Comparison of ENCODE assay signal across 8 cellular contexts in genomic region chr17:70622382-70623260, GRCh38.
DNase-seq lines count a peak whose midpoint lies in the region; ATAC-seq and TF ChIP-seq lines count a peak whose summit lies in the region.

No MANE protein-coding gene starts in this region.

- H3K36me3 ChIP-seq in psoas muscle (ENCODE audit: insufficient read depth in 1 of 2, low read depth in 1 of 2) = no peaks in the 10 kb centered on the region

- intact Hi-C loops in psoas muscle (cut with DNase I) = loop anchor here (1.0 to 10.0 kb wide), 4 partner anchors 438 to 1096 kb away; no protein-coding TSS in a partner anchor

- DNase-seq in NCI-H1436 (lab: John Stamatoyannopoulos, UW) = peak; percentile 51
- DNase-seq in NCI-H1436 treated with DMSO at 0.1 percent for 48 hours (lab: John Stamatoyannopoulos, UW) = no peak
- peak; percentile 57 for DNase-seq in NAMALWA (ENCODE audit: low spot score)
- peak in 1 of 34 experiments; percentile 1 for DNase-seq in T-cell
- DNase-seq in glomerular visceral epithelial cell (ENCODE audit: extremely low spot score) = peak; percentile 45
- DNase-seq in psoas muscle = peak; percentile 25 to 62

- no peaks in the 10 kb centered on the region for H3K27me3 ChIP-seq in psoas muscle (ENCODE audit: insufficient read depth in 3 of 3, low read length in 2 of 3)

- peaks cover 0 to 4% (median 0%) of the 10 kb centered on the region in 3 donors for H3K9me3 Mint-ChIP-seq in T-cell

- ATAC-seq in T-cell (replicated peaks in 1 of 4) = peak in 1 of 4 experiments; percentile 31
- ATAC-seq in psoas muscle = peak; percentile 57 to 83 (median 68)
- no peak for ATAC-seq in GM21515 (IDR thresholded peaks at IDR 0.05; ENCODE audit: unreplicated experiment)
- no peak for ATAC-seq in HG02610 (IDR thresholded peaks at IDR 0.05; ENCODE audit: unreplicated experiment)

- H3K4me3 ChIP-seq in psoas muscle = peak overlapping the region; percentile 24

- H3K4me1 Mint-ChIP-seq in T-cell = peaks cover 0 to 4% (median 0%) of the 10 kb centered on the region in 3 donors

- POLR2A ChIA-PET in T-cell (lab: Charles Lee) = interaction anchor here in 1 of 2 donors (0.6 kb wide), 1 partner anchor 1145 kb away, joined by 7 read pairs; no protein-coding TSS in a partner anchor

- peak; percentile 42 for TF ChIP-seq CTCF in psoas muscle (IDR thresholded peaks at IDR 0.05)

- CTCF ChIA-PET in T-cell (lab: Charles Lee) = no interaction called here

- H3K27me3 Mint-ChIP-seq in T-cell = peaks cover 0 to under 1% of the 10 kb centered on the region in 2 donors

- no peak overlapping the region for H3K27ac ChIP-seq in psoas muscle

- no peak overlapping the region for H3K27ac Mint-ChIP-seq in T-cell

- WGBS in psoas muscle, 3 donors = 48 to 55% (median 50%) methylated on average over 12 of the region's 12 CpGs

- no peaks in the 10 kb centered on the region for H3K36me3 Mint-ChIP-seq in T-cell

- H3K4me3 Mint-ChIP-seq in T-cell = peak overlapping the region in 2 of 3 donors; percentile 3 to 5

- peaks cover 4% of the 10 kb centered on the region for H3K4me1 ChIP-seq in psoas muscle

- H3K9me3 ChIP-seq in psoas muscle = no peaks in the 10 kb centered on the region

Comparison
In these comparisons a context has a peak if more than half of its experiments do, and no peak if none do; other contexts are left out.
1. ATAC-seq: peak in psoas muscle (4 of 4); none in GM21515 (single experiment) and HG02610 (single experiment).